31 cellular contexts compared by ENCODE assay signal in genomic region chr5:175842506-175842905, GRCh38. TPM values are rescaled to one million over a fixed set of nuclear protein-coding genes. Genes with fewer than 3 reads are reported as not detected.
"Had no signal": no experiment of that assay in that cellular context is flagged by ENCODE, and none has a peak within 500 bp of the region (broad histone marks: within the 10 kb centered on the region; RNA-seq: fewer than 3 reads in every experiment).

No MANE protein-coding gene starts in this region.

- H3K27me3 Mint-ChIP-seq: progenitor cell of endocrine pancreas had no signal

- H3K27me3 ChIP-seq: ovary had no signal

- H3K36me3 Mint-ChIP-seq: activated CD8-positive, alpha-beta memory T cell treated with anti-CD3 and anti-CD28 coated beads, Interleukin-2, amount 10 ng/mL, durations not matched to agents 7 days and 5 days; activated naive CD4-positive, alpha-beta T cell treated with anti-CD3 and anti-CD28 coated beads, Interleukin-2, amount 50 U/mL, for 72 hours; stimulated activated memory B cell treated with anti-CD40 and anti-IgM and Interleukin-4, amounts not matched to agents 10 μg/mL and 1 μg/mL and 100 μg/mL, for 72 hours had no signal

- H3K4me1 Mint-ChIP-seq: activated CD8-positive, alpha-beta memory T cell treated with anti-CD3 and anti-CD28 coated beads, Interleukin-2, amount 10 ng/mL, durations not matched to agents 7 days and 5 days had no signal

- H3K4me3 Mint-ChIP-seq: activated CD8-positive, alpha-beta memory T cell treated with anti-CD3 and anti-CD28 coated beads, Interleukin-2, amount 10 ng/mL, durations not matched to agents 7 days and 5 days; activated CD8-positive, alpha-beta T cell treated with anti-CD3 and anti-CD28 coated beads, Interleukin-2, amount 10 ng/mL, durations not matched to agents 7 days and 5 days; nephron; stimulated activated memory B cell treated with anti-CD40 and anti-IgM and Interleukin-4, amounts not matched to agents 10 μg/mL and 1 μg/mL and 100 μg/mL, for 72 hours; T-helper 1 cell treated with Interleukin-12 subunit alpha and Interleukin-12 subunit beta and Interleukin-4 antibody, amounts not matched to agents 30 μg/mL and 1 μg/mL, for 36 hours had no signal

- FAIRE-seq: colon, endometrium, islet of Langerhans had no signal

- H3K4me3 ChIP-seq: esophagus squamous epithelium, left ventricle myocardium inferior, ovary, skin epidermis, suprapubic skin, tibial nerve had no signal

- H3K27ac Mint-ChIP-seq: activated CD8-positive, alpha-beta memory T cell treated with anti-CD3 and anti-CD28 coated beads, Interleukin-2, amount 10 ng/mL, durations not matched to agents 7 days and 5 days; activated CD8-positive, alpha-beta T cell treated with anti-CD3 and anti-CD28 coated beads, Interleukin-2, amount 10 ng/mL, durations not matched to agents 7 days and 5 days; nephron; progenitor cell of endocrine pancreas; stimulated activated memory B cell treated with anti-CD40 and anti-IgM and Interleukin-4, amounts not matched to agents 10 μg/mL and 1 μg/mL and 100 μg/mL, for 72 hours; T-helper 1 cell treated with Interleukin-12 subunit alpha and Interleukin-12 subunit beta and Interleukin-4 antibody, amounts not matched to agents 30 μg/mL and 1 μg/mL, for 36 hours had no signal

- H3K4me1 ChIP-seq: esophagus squamous epithelium, left ventricle myocardium inferior, suprapubic skin, tibial nerve had no signal

- H3K9me3 Mint-ChIP-seq: nephron; stimulated activated memory B cell treated with anti-CD40 and anti-IgM and Interleukin-4, amounts not matched to agents 10 μg/mL and 1 μg/mL and 100 μg/mL, for 72 hours; T-helper 1 cell treated with Interleukin-12 subunit alpha and Interleukin-12 subunit beta and Interleukin-4 antibody, amounts not matched to agents 30 μg/mL and 1 μg/mL, for 36 hours had no signal

- H3K9me3 ChIP-seq: esophagus squamous epithelium, ovary, suprapubic skin had no signal

- DNase-seq: activated CD4-positive, alpha-beta T cell treated with anti-CD3 and anti-CD28 coated beads for 1 hour; activated CD4-positive, alpha-beta T cell treated with anti-CD3 and anti-CD28 coated beads, Interleukin-2, amount 50 U/mL, for 1 hour; activated CD8-positive, alpha-beta memory T cell treated with anti-CD3 and anti-CD28 coated beads, Interleukin-2, amount 10 ng/mL, durations not matched to agents 7 days and 5 days; activated CD8-positive, alpha-beta T cell treated with anti-CD3 and anti-CD28 coated beads, Interleukin-2, amount 10 ng/mL, durations not matched to agents 7 days and 5 days; activated naive CD4-positive, alpha-beta T cell; activated T-cell treated with anti-CD3 and anti-CD28 coated beads, Interleukin-2, amount 50 U/mL, for 48 hours; dermis blood vessel endothelial cell; effector CD4-positive, alpha-beta T cell; esophagus squamous epithelium; foreskin melanocyte; left ventricle myocardium inferior; ovary; stimulated activated CD4-positive, alpha-beta T cell treated with anti-CD3 and anti-CD28 coated beads, Interleukin-4, amount 100 ng/mL, for 4 hours; stimulated activated CD8-positive, alpha-beta memory T cell treated with anti-CD3 and anti-CD28 coated beads, Interleukin-4, amount 100 ng/mL, for 48 hours had no signal

- H3K36me3 ChIP-seq: esophagus squamous epithelium, left ventricle myocardium inferior, ovary, suprapubic skin, tibial nerve had no signal

- H3K27ac ChIP-seq: epithelial cell of prostate, esophagus squamous epithelium, left ventricle myocardium inferior, ovary, skin epidermis, suprapubic skin, tibial nerve had no signal

RNA-seq across cellular contexts. Expression of gene CPLX2, which starts 28.9 kb away (rescaled TPM):
- total RNA-seq: activated CD8-positive, alpha-beta memory T cell treated with anti-CD3 and anti-CD28 coated beads, Interleukin-2, amount 10 ng/mL, durations not matched to agents 7 days and 5 days; activated CD8-positive, alpha-beta T cell treated with anti-CD3 and anti-CD28 coated beads, Interleukin-2, amount 10 ng/mL, durations not matched to agents 7 days and 5 days; activated naive CD4-positive, alpha-beta T cell treated with anti-CD3 and anti-CD28 coated beads, Interleukin-2, amount 50 U/mL, for 72 hours; dermis blood vessel endothelial cell; glomerular endothelial cell; left ventricle myocardium inferior; lung microvascular endothelial cell; mesenteric fat pad; renal cortical epithelial cell; sciatic nerve; suprapubic skin; tibial nerve had no signal
- polyA plus RNA-seq: ovary had no signal
